In genomic region chr6:65642776-65643175, GRCh38 we compare ENCODE assay signal across 7 cellular contexts.
"Had no signal": no experiment of that assay in that cellular context is flagged by ENCODE, and none has a peak within 500 bp of the region (broad histone marks: within the 10 kb centered on the region; RNA-seq: fewer than 3 reads in every experiment).

No MANE protein-coding gene starts in this region.

- H3K4me3 Mint-ChIP-seq: H9 had no signal

- H3K27ac Mint-ChIP-seq: H9 had no signal

- DNase-seq: GOT3, H9, HCEC 1CT, IMR-90, KG1 had no signal

- H3K4me3 ChIP-seq: K562 had no signal

- H3K27ac ChIP-seq: HL-60 had no signal
